Comparison of ENCODE assay signal across 30 cellular contexts in the genomic region with DNA sequence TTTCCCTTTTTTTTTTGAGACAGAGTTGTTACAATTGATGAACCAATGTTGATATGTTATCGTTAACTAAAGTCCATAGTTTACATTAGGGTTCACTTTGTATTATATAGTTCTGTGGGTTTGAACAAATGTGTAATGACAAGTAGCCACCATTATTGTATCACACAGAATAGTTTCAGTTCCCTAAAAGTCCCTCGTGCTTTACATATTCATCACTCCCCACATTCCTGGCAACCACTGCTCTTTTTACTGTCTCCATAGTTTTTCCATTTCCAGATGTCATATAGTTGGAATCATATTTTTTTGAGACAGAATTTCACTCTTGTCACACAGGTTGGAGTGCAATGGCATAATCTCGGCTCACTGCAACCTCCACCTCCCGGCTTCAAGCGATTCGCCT. TPM values are rescaled to one million over a fixed set of nuclear protein-coding genes. Genes with fewer than 3 reads are reported as not detected.
A peak's percentile ranks its signal among the peaks of the same experiment; 100 is the strongest.
DNase-seq lines count a peak whose midpoint lies in the region; ATAC-seq, FAIRE-seq and TF ChIP-seq lines count a peak whose summit lies in the region.
"Had no signal": no experiment of that assay in that cellular context is flagged by ENCODE, and none has a peak within 500 bp of the region (broad histone marks: within the 10 kb centered on the region; RNA-seq: fewer than 3 reads in every experiment).

No MANE protein-coding gene starts in this region.

- TF ChIP-seq CTCF in DOHH2 (IDR thresholded peaks at IDR 0.05; ENCODE audit: low read depth, low read length, poor library complexity, severe bottlenecking) (no peak), GM20000 (IDR thresholded peaks at IDR 0.05; ENCODE audit: extremely low read depth, missing control alignments) (no peak), GM12878 (IDR thresholded peaks at IDR 0.05 in 2 of 3, conservative IDR thresholded peaks at IDR 0.05 in 1 of 3; ENCODE audit: control insufficient read depth in 2 of 3, extremely low read depth in 1 of 3, insufficient read depth in 1 of 3, low read depth in 3 of 3, low read length in 3 of 3) (no peak)

- SMC1A ChIA-PET in GM12878 (lab: Charles Lee; ENCODE audit: uncharacterized antibody, unreplicated experiment) = interaction anchor here (0.8 kb wide), 1 partner anchor 336 kb away, joined by 3 read pairs; a partner anchor contains a TSS

- H3K4me3 ChIP-seq in DOHH2 (ENCODE audit: low read length) = no peak overlapping the region
- no peak overlapping the region for H3K4me3 ChIP-seq in GM12878
- H3K4me3 ChIP-seq: BLaER1 treated with 17β-estradiol and CSF1 and Interleukin-3, amounts not matched to agents 10 nM and 100 nM; breast epithelium; left ventricle myocardium inferior; psoas muscle; sigmoid colon; suprapubic skin had no signal

- H3K4me2 ChIP-seq in DOHH2 (ENCODE audit: low read length) (peak overlapping the region; percentile 50), GM12878 (ENCODE audit: control insufficient read depth, insufficient read depth) (no peak overlapping the region)

- TF ChIP-seq POLR2A in GM12878 (IDR thresholded peaks at IDR 0.05; ENCODE audit: low read depth, low read length) = no peak

- H3K36me3 ChIP-seq in DOHH2 (ENCODE audit: control insufficient read depth, low read length) (no peaks in the 10 kb centered on the region), GM12878 (ENCODE audit: control insufficient read depth in 2 of 2, insufficient read depth in 2 of 2, low read length in 1 of 2) (no peaks in the 10 kb centered on the region)
- H3K36me3 ChIP-seq: breast epithelium, left ventricle myocardium inferior, suprapubic skin had no signal

- DNase-seq in GM20000 (ENCODE audit: low spot score) (peak; percentile 29), NAMALWA (ENCODE audit: low spot score) (peak; percentile 50), GM12878 (ENCODE audit: low read depth, low spot score) (peak; percentile 11), HK-2 (ENCODE audit: unreplicated experiment) (no peak), NCI-H187 treated with DMSO at 0.1 percent for 48 hours (lab: John Stamatoyannopoulos, UW) (no peak), SK-N-DZ (ENCODE audit: low spot score) (no peak)
- DNase-seq: ACHN; activated CD4-positive, alpha-beta T cell treated with anti-CD3 and anti-CD28 coated beads, Interleukin-2, amount 50 U/mL, for 4 hours; activated CD8-positive, alpha-beta memory T cell treated with anti-CD3 and anti-CD28 coated beads, Interleukin-2, amount 50 U/mL, for 4 hours; Caco-2; DMS79 treated with DMSO at 0.1 percent for 48 hours; HCEC 1CT; left ventricle myocardium inferior; NCI-H2081; NCI-H2227 treated with DMSO at 0.1 percent for 48 hours; NCI-H748 treated with DMSO at 0.1 percent for 48 hours; psoas muscle; sigmoid colon; stimulated activated CD4-positive, alpha-beta T cell treated with anti-CD3 and anti-CD28 coated beads, Interleukin-4, amount 100 ng/mL, for 4 hours; stimulated activated naive CD4-positive, alpha-beta T cell; T1000 had no signal

- CTCF ChIA-PET in GM12878 (lab: Yijun Ruan, JAX) = interaction anchor here (1.0 to 1.9 kb wide), 7 partner anchors 9 to 335 kb away, joined by 3 to 8 read pairs (median 5); a partner anchor contains a TSS

- RAD21 ChIA-PET in GM12878 (lab: Charles Lee; ENCODE audit: unreplicated experiment) = no interaction called here

- H4K20me1 ChIP-seq in DOHH2 (ENCODE audit: control insufficient read depth, insufficient read depth, low read depth, low read length) = no peaks in the 10 kb centered on the region
- no peaks in the 10 kb centered on the region for H4K20me1 ChIP-seq in GM12878 (ENCODE audit: control insufficient read depth, insufficient read depth)
- H4K20me1 ChIP-seq: BLaER1 treated with 17β-estradiol and CSF1 and Interleukin-3, amounts not matched to agents 10 nM and 100 nM had no signal

- in situ Hi-C loops in GM12878 (cut with MboI) = no loop called here

- no peak for FAIRE-seq in GM12878 (lab: Jason Lieb, UNC)
- FAIRE-seq: GM12892, HepG2, islet of Langerhans had no signal

- no peak overlapping the region for H3K9ac ChIP-seq in GM12878 (ENCODE audit: control insufficient read depth, insufficient read depth, low read length)
- H3K9ac ChIP-seq: BLaER1 treated with 17β-estradiol and CSF1 and Interleukin-3, amounts not matched to agents 10 nM and 100 nM had no signal

- H3K79me2 ChIP-seq in DOHH2 (ENCODE audit: control insufficient read depth, low read length) = no peaks in the 10 kb centered on the region
- H3K79me2 ChIP-seq in GM12878 (ENCODE audit: control insufficient read depth, insufficient read depth, low read length) = no peaks in the 10 kb centered on the region

- no peaks in the 10 kb centered on the region for H3F3A ChIP-seq in DOHH2 (ENCODE audit: control insufficient read depth, insufficient read depth)

- TF ChIP-seq EP300 in GM12878 (IDR thresholded peaks at IDR 0.05; ENCODE audit: borderline replicate concordance in 1 of 2, control insufficient read depth in 1 of 2, low read depth in 2 of 2, low read length in 2 of 2) = 0 out of 4 replicates have a peak, but pooled peaks of 1 of the 2 experiments have one; percentile 24

- H3K9me2 ChIP-seq in DOHH2 (replicated peaks; ENCODE audit: control insufficient read depth, low read length) = no peaks in the 10 kb centered on the region

- H3K9me3 ChIP-seq in DOHH2 (ENCODE audit: control insufficient read depth, insufficient read depth, low read length) (no peaks in the 10 kb centered on the region), GM12878 (replicated peaks; ENCODE audit: control insufficient read depth, insufficient read depth, low read length) (no peaks in the 10 kb centered on the region)
- H3K9me3 ChIP-seq: breast epithelium, Caco-2, psoas muscle, sigmoid colon, suprapubic skin had no signal

- no TSS peak for BruUV-seq in GM12878 (replicated peaks; lab: Mats Ljungman, UMichigan)

- H3K4me1 ChIP-seq in DOHH2 (ENCODE audit: control insufficient read depth, low read length) (peaks cover 16% of the 10 kb centered on the region), GM12878 (ENCODE audit: control insufficient read depth, insufficient read depth, low read length) (no peaks in the 10 kb centered on the region)
- H3K4me1 ChIP-seq: breast epithelium, Caco-2, left ventricle myocardium inferior, psoas muscle, suprapubic skin had no signal

- H3K27ac ChIP-seq in DOHH2 (ENCODE audit: low read depth, low read length) = no peak overlapping the region
- no peak overlapping the region for H3K27ac ChIP-seq in GM12878 (ENCODE audit: control insufficient read depth, insufficient read depth)
- H3K27ac ChIP-seq: BLaER1 treated with 17β-estradiol and CSF1 and Interleukin-3, amounts not matched to agents 10 nM and 100 nM; breast epithelium; left ventricle myocardium inferior; psoas muscle; suprapubic skin had no signal

- no peak for TF ChIP-seq RAD21 in GM12878 (IDR thresholded peaks at IDR 0.05; ENCODE audit: insufficient read depth, low read depth, low read length)

- intact Hi-C loops in GM12878 (cut with micrococcal nuclease; ENCODE audit: unreplicated experiment) = no loop called here

- H2AFZ ChIP-seq in GM12878 (ENCODE audit: control insufficient read depth, low read depth, low read length) = no peak overlapping the region

- peak; percentile 90 for ATAC-seq in GM12878
- no peak for ATAC-seq in HG03469 (IDR thresholded peaks at IDR 0.05; ENCODE audit: unreplicated experiment)
- ATAC-seq: HepG2, psoas muscle had no signal

- POLR2A ChIA-PET in GM12878 (lab: Charles Lee) = no interaction called here

- H3K27me3 ChIP-seq in DOHH2 (ENCODE audit: control insufficient read depth, low read length) = no peaks in the 10 kb centered on the region
- no peaks in the 10 kb centered on the region for H3K27me3 ChIP-seq in GM12878 (replicated peaks in 1 of 2; ENCODE audit: control insufficient read depth in 2 of 2, insufficient read depth in 2 of 2, low read length in 1 of 2)
- H3K27me3 ChIP-seq: BLaER1 treated with 17β-estradiol and CSF1 and Interleukin-3, amounts not matched to agents 10 nM and 100 nM; breast epithelium; sigmoid colon; suprapubic skin had no signal

- WGBS in GM12878 (ENCODE audit: insufficient coverage, insufficient replicate concordance, low lambda C conversion rate, missing lambda C conversion rate) = 68% methylated on average over 6 of the region's 6 CpGs

RNA-seq across cellular contexts. Expression of a gene that starts 12.5 kb away (rescaled TPM):
- total RNA-seq in GM12878 (2013; cell fraction: nucleolus; rRNA removed) = 0.64 TPM in 1 of 2 replicates, not detected in the other
- 0.90 and 1.6 TPM in 2 replicates for total RNA-seq in GM12878 (2014; rRNA removed)
- 1.6 and 2.1 TPM in 2 replicates for total RNA-seq in GM12878 (2014; rRNA removed; fragmentation: Illumina TruSeq; extraction: Trizol)
- 2.1 and 3.2 TPM in 2 replicates for total RNA-seq in GM12878 (2021)
- polyA plus RNA-seq in GM12878 (2011; ENCODE audit: low read depth) = 0.52 TPM
- polyA plus RNA-seq in GM12878 (2011; rRNA removed) = 0.91 and 0.98 TPM in 2 replicates
- 0.64 and 0.80 TPM in 2 replicates for polyA plus RNA-seq in GM12878 (2011; cell fraction: cytosol; rRNA removed)
- 0.30 and 0.38 TPM in 2 replicates for polyA plus RNA-seq in GM12878 (2011; cell fraction: nucleus; rRNA removed)
- polyA plus RNA-seq in GM12878 (2012) = 0.54 and 1.00 TPM in 2 replicates
- polyA plus RNA-seq in GM12878 (2014; fragmentation: Illumina TruSeq; extraction: Trizol) = 1.5 and 2.4 TPM in 2 replicates
- 1 to 10 TPM; 2.0 to 2.1 TPM for polyA plus RNA-seq in GM12878 (2014; fragmentation: Nextera tagmentation; extraction: Ambion mirVana)
- 0.99 and 1.2 TPM in 2 replicates for polyA plus RNA-seq in GM12878 (2014; rRNA removed)
- polyA plus RNA-seq in GM12878 (2016; fragmentation: Nextera tagmentation; extraction: Ambion mirVana) = 1 to 10 TPM; 1.9 to 2.2 TPM
- polyA minus RNA-seq in GM12878 (2011; rRNA and poly(A)+ RNA removed) = 0.10 and 0.44 TPM in 2 replicates
- polyA minus RNA-seq in GM12878 (2011; cell fraction: cytosol; rRNA and poly(A)+ RNA removed) = not detected in 2 replicates
- polyA minus RNA-seq in GM12878 (2011; cell fraction: nucleus; rRNA and poly(A)+ RNA removed) = not detected in 2 replicates
- 2.9 and 7.6 TPM in 2 replicates for polyA plus RNA-seq in SK-N-DZ (2014; cell fraction: cytosol; rRNA removed)
- 0.92 and 22.7 TPM in 2 replicates for polyA plus RNA-seq in SK-N-DZ (2014; cell fraction: nucleus; rRNA removed)
- total RNA-seq: glomerular endothelial cell, left ventricle myocardium inferior had no signal

RNA-seq across cellular contexts. Expression of a gene that starts 23.5 kb away (rescaled TPM):
- 64.0 and 74.2 TPM in 2 replicates for total RNA-seq in GM12878 (2013; cell fraction: nucleolus; rRNA removed)
- total RNA-seq in GM12878 (2014; rRNA removed) (27.1 and 40.1 TPM in 2 replicates), GM12878 (2014; rRNA removed; fragmentation: Illumina TruSeq; extraction: Trizol) (53.0 and 58.8 TPM in 2 replicates), GM12878 (2021) (29.8 and 31.0 TPM in 2 replicates)
- polyA plus RNA-seq in GM12878 (2011; ENCODE audit: low read depth) = 20.7 TPM
- polyA plus RNA-seq in GM12878 (2011; rRNA removed) (42.1 and 64.4 TPM in 2 replicates), GM12878 (2014; fragmentation: Illumina TruSeq; extraction: Trizol) (59.8 and 71.5 TPM in 2 replicates), GM12878 (2014; fragmentation: Nextera tagmentation; extraction: Ambion mirVana) (10 to 100 TPM; 54.0 to 70.6 TPM), GM12878 (2014; rRNA removed) (25.8 and 35.2 TPM in 2 replicates), GM12878 (2016; fragmentation: Nextera tagmentation; extraction: Ambion mirVana) (10 to 100 TPM; 57.5 to 59.7 TPM)
- 26.7 and 31.3 TPM in 2 replicates for polyA plus RNA-seq in GM12878 (2011; cell fraction: cytosol; rRNA removed)
- 22.9 and 26.7 TPM in 2 replicates for polyA plus RNA-seq in GM12878 (2011; cell fraction: nucleus; rRNA removed)
- 18.6 and 27.7 TPM in 2 replicates for polyA plus RNA-seq in GM12878 (2012)
- polyA minus RNA-seq in GM12878 (2011; rRNA and poly(A)+ RNA removed) = 28.6 and 44.9 TPM in 2 replicates
- polyA minus RNA-seq in GM12878 (2011; cell fraction: cytosol; rRNA and poly(A)+ RNA removed) = 9.7 and 13.9 TPM in 2 replicates
- 23.8 and 30.6 TPM in 2 replicates for polyA minus RNA-seq in GM12878 (2011; cell fraction: nucleus; rRNA and poly(A)+ RNA removed)
- polyA plus RNA-seq in SK-N-DZ (2014; cell fraction: cytosol; rRNA removed) = 115 and 121 TPM in 2 replicates
- 80.5 and 98.2 TPM in 2 replicates for polyA plus RNA-seq in SK-N-DZ (2014; cell fraction: nucleus; rRNA removed)

RNA-seq across cellular contexts. Expression of a gene that starts 50.5 kb away (rescaled TPM):
- 193 and 207 TPM in 2 replicates for total RNA-seq in GM12878 (2013; cell fraction: nucleolus; rRNA removed)
- total RNA-seq in GM12878 (2014; rRNA removed) (1,902 and 2,076 TPM in 2 replicates), GM12878 (2014; rRNA removed; fragmentation: Illumina TruSeq; extraction: Trizol) (2,552 and 2,616 TPM in 2 replicates), GM12878 (2021) (1,181 and 1,218 TPM in 2 replicates)
- polyA plus RNA-seq in GM12878 (2011; ENCODE audit: low read depth) = 4,087 TPM
- polyA plus RNA-seq in GM12878 (2011; rRNA removed) (1,734 and 2,407 TPM in 2 replicates), GM12878 (2014; fragmentation: Illumina TruSeq; extraction: Trizol) (2,171 and 2,212 TPM in 2 replicates), GM12878 (2014; fragmentation: Nextera tagmentation; extraction: Ambion mirVana) (1,000 to 10,000 TPM; 2,263 to 2,782 TPM), GM12878 (2014; rRNA removed) (1,670 and 1,966 TPM in 2 replicates), GM12878 (2016; fragmentation: Nextera tagmentation; extraction: Ambion mirVana) (1,000 to 10,000 TPM; 1,525 to 1,529 TPM)
- 666 and 668 TPM in 2 replicates for polyA plus RNA-seq in GM12878 (2011; cell fraction: cytosol; rRNA removed)
- 288 and 329 TPM in 2 replicates for polyA plus RNA-seq in GM12878 (2011; cell fraction: nucleus; rRNA removed)
- polyA plus RNA-seq in GM12878 (2012) = 2,659 and 2,949 TPM in 2 replicates
- polyA minus RNA-seq in GM12878 (2011; rRNA and poly(A)+ RNA removed) = 388 and 450 TPM in 2 replicates
- polyA minus RNA-seq in GM12878 (2011; cell fraction: cytosol; rRNA and poly(A)+ RNA removed) = 193 and 205 TPM in 2 replicates
- 64.9 and 110 TPM in 2 replicates for polyA minus RNA-seq in GM12878 (2011; cell fraction: nucleus; rRNA and poly(A)+ RNA removed)
- 2,275 and 2,660 TPM in 2 replicates for polyA plus RNA-seq in SK-N-DZ (2014; cell fraction: cytosol; rRNA removed)
- polyA plus RNA-seq in SK-N-DZ (2014; cell fraction: nucleus; rRNA removed) = 1,144 and 1,499 TPM in 2 replicates

Comparison
In these comparisons a context has a peak if more than half of its experiments do, and no peak if none do; other contexts are left out.
1. DNase-seq: peak in GM20000 (single experiment), NAMALWA (single experiment) and GM12878 (single experiment); none in HK-2 (single experiment), NCI-H187 treated with DMSO at 0.1 percent for 48 hours (single experiment) and SK-N-DZ (single experiment).